In the genomic region with DNA sequence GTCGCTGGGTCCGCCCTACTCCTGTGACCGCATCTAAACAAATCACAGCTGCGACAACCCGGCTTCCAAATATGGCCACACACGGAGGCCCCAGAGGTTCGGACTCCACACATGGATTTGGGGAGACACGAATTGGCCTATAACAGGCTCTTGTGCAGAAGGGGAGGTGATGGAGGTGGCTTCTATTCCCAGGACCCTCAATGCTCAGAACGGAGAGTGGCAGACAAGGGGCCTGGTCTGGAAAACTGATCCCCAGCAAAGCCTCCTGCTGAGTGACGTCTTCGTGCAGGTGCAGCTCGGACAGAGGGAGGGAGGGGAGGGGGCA, we compare ENCODE assay signal across 12 cellular contexts.
DNase-seq lines count a peak whose midpoint lies in the region; ATAC-seq and TF ChIP-seq lines count a peak whose summit lies in the region.
"Had no signal": no experiment of that assay in that cellular context is flagged by ENCODE, and none has a peak within 500 bp of the region (broad histone marks: within the 10 kb centered on the region; RNA-seq: fewer than 3 reads in every experiment).

No MANE protein-coding gene starts in this region.

- H3K4me2 ChIP-seq in osteoblast (ENCODE audit: insufficient read depth, low read length): no peak overlapping the region

- H3K4me3 ChIP-seq in iPS DF 6.9 (ENCODE audit: low read length) (peak overlapping the region; percentile 30; the same call in 1 of the 2 replicates), osteoblast (ENCODE audit: insufficient read depth, low read length) (no peak overlapping the region)
- H3K4me3 ChIP-seq: right lobe of liver had no signal

- no peak overlapping the region for H3K27ac Mint-ChIP-seq in IgD-negative memory B cell

- peaks cover 4 to 17% (median 17%) of the 10 kb centered on the region in 3 donors for H3K4me1 Mint-ChIP-seq in IgD-negative memory B cell

- H3K79me2 ChIP-seq in osteoblast (ENCODE audit: insufficient read depth, low read length): no peaks in the 10 kb centered on the region

- intact Hi-C loops in Right ventricle myocardium superior (cut with DNase I): no loop called here

- H3K4me1 ChIP-seq in iPS DF 6.9 (ENCODE audit: control insufficient read depth, insufficient read depth, low read length) (peaks cover 10% of the 10 kb centered on the region), osteoblast (ENCODE audit: insufficient read depth, low read length) (no peaks in the 10 kb centered on the region)
- H3K4me1 ChIP-seq: right lobe of liver had no signal

- H3K27ac ChIP-seq in iPS DF 6.9 (ENCODE audit: low read length) (no peak overlapping the region), osteoblast (ENCODE audit: low read depth, low read length) (no peak overlapping the region)
- H3K27ac ChIP-seq: right lobe of liver had no signal

- H3K9me3 ChIP-seq in iPS DF 6.9 (ENCODE audit: control insufficient read depth, insufficient read depth, low read length) (no peaks in the 10 kb centered on the region), osteoblast (ENCODE audit: low read depth, low read length) (peaks cover 2% of the 10 kb centered on the region)
- H3K9me3 ChIP-seq: right lobe of liver had no signal

- H3K4me3 Mint-ChIP-seq in IgD-negative memory B cell: peak overlapping the region; percentile 28 to 90 (median 80)

- H4K20me1 ChIP-seq in osteoblast (ENCODE audit: insufficient read depth, low read length): no peaks in the 10 kb centered on the region

- no peak overlapping the region for H2AFZ ChIP-seq in osteoblast (ENCODE audit: low read length)

- peaks cover 7% of the 10 kb centered on the region for H3K27me3 Mint-ChIP-seq in IgD-negative memory B cell

- H3K36me3 ChIP-seq in iPS DF 6.9 (ENCODE audit: control insufficient read depth, insufficient read depth, low read length) (no peaks in the 10 kb centered on the region), osteoblast (ENCODE audit: insufficient read depth, low read length) (no peaks in the 10 kb centered on the region)
- H3K36me3 ChIP-seq: right lobe of liver had no signal

- H3K27me3 ChIP-seq in iPS DF 6.9 (ENCODE audit: control insufficient read depth, insufficient read depth, low read length) (no peaks in the 10 kb centered on the region), osteoblast (ENCODE audit: insufficient read depth, low read length) (peaks cover 35% of the 10 kb centered on the region)
- H3K27me3 ChIP-seq: right lobe of liver had no signal

- peaks cover 2% of the 10 kb centered on the region for H3K36me3 Mint-ChIP-seq in IgD-negative memory B cell

- no peak for TF ChIP-seq CTCF in osteoblast (IDR thresholded peaks at IDR 0.05; ENCODE audit: extremely low read depth, low read depth, low read length)

- peak; percentile 4 for DNase-seq in EH (ENCODE audit: low read depth)
- DNase-seq in iPS DF 6.9 (ENCODE audit: low read depth, low spot score): no peak
- DNase-seq in osteoblast (ENCODE audit: insufficient read length, low spot score, missing footprints): peak; percentile 58
- DNase-seq in Right ventricle myocardium superior: no peak
- DNase-seq in NCI-H2029 treated with DMSO at 0.1 percent for 48 hours (lab: John Stamatoyannopoulos, UW): no peak
- DNase-seq: activated effector memory CD4-positive, alpha-beta T cell treated with Interleukin-2 at 50 U/mL for 16 hours; hippocampal formation; SW 1271 had no signal

- no CpG with 5 or more reads among the region's 12 CpGs for WGBS in iPS DF 6.9 (ENCODE audit: insufficient coverage, insufficient read length)

- ATAC-seq in GM21528 (IDR thresholded peaks at IDR 0.05; ENCODE audit: low FRiP score, unreplicated experiment): no peak
- ATAC-seq in HG03378 (IDR thresholded peaks at IDR 0.05; ENCODE audit: unreplicated experiment): no peak
- ATAC-seq in Right ventricle myocardium superior (ENCODE audit: poor library complexity): no peak

- peaks cover 4 to 18% (median 10%) of the 10 kb centered on the region in 3 donors for H3K9me3 Mint-ChIP-seq in IgD-negative memory B cell

Comparison
In these comparisons a context has a peak if more than half of its experiments do, and no peak if none do; other contexts are left out.
1. DNase-seq: peak in EH (single experiment) and osteoblast (single experiment); none in iPS DF 6.9 (single experiment), Right ventricle myocardium superior (single experiment) and NCI-H2029 treated with DMSO at 0.1 percent for 48 hours (single experiment).